19 cellular contexts compared by ENCODE assay signal in the genomic region with DNA sequence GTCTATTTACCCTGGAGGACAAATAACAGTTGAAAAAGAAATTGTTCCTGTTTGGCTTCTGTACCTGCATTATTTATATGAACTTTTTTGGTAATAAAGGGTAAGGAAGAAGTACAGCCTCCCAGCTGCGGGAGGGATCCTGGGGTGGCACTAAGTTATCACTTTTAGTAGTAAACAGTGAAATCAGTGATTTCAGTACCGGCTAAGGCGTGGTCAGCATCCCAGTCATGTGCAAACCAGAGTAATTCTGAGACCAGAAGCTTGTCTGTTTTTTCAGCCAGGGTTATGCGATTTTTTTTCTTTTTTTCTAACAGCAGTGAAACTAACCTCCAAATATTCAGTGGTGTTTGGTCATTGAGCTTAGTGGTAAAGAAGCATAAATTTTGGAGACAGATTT. TPM values are rescaled to one million over a fixed set of nuclear protein-coding genes. Genes with fewer than 3 reads are reported as not detected.
DNase-seq lines count a peak whose midpoint lies in the region; ATAC-seq and TF ChIP-seq lines count a peak whose summit lies in the region.
"Had no signal": no experiment of that assay in that cellular context is flagged by ENCODE, and none has a peak within 500 bp of the region (broad histone marks: within the 10 kb centered on the region; RNA-seq: fewer than 3 reads in every experiment).

No MANE protein-coding gene starts in this region.

- peaks cover 17% of the 10 kb centered on the region for H3K4me1 ChIP-seq in left ventricle myocardium inferior
- H3K4me1 ChIP-seq in heart right ventricle = peaks cover 0 to 15% (median 0%) of the 10 kb centered on the region in 9 donors
- H3K4me1 ChIP-seq in hepatocyte (ENCODE audit: insufficient read depth) = peaks cover 6% of the 10 kb centered on the region
- H3K4me1 ChIP-seq: uterus had no signal

- WGBS in heart right ventricle, 2 donors = 41 to 47% methylated on average over 4 of the region's 4 CpGs
- 53% methylated on average over 4 of the region's 4 CpGs for WGBS in hepatocyte (ENCODE audit: low lambda C conversion rate, missing lambda C conversion rate)

- DNase-seq in left ventricle myocardium inferior = no peak
- DNase-seq in heart right ventricle = no peak
- DNase-seq in hepatocyte (ENCODE audit: low spot score) = no peak
- peak; percentile 2 for DNase-seq in stromal cell of bone marrow (ENCODE audit: low read depth)
- no peak for DNase-seq in NK-92 treated with Interleukin-12 subunit alpha and Interleukin-12 subunit beta, amount 100 ng/mL, for 24 hours (lab: John Stamatoyannopoulos, UW)
- DNase-seq in amniotic stem cell (lab: John Stamatoyannopoulos, UW) = no peak
- no peak for DNase-seq in nucleus accumbens (lab: John Stamatoyannopoulos, UW)
- DNase-seq: ACHN; activated CD4-positive, alpha-beta T cell treated with anti-CD3 and anti-CD28 coated beads, Interleukin-2, amount 50 U/mL, for 4 hours; activated gamma-delta T cell treated with Interleukin-2 at 50 U/mL for 16 hours; adrenal gland; NCI-H187; NCI-H774; OCI-M1; SIG-M5; uterus had no signal

- no peaks in the 10 kb centered on the region for H4K20me1 ChIP-seq in hepatocyte (ENCODE audit: insufficient read depth, poor library complexity, severe bottlenecking)
- H4K20me1 ChIP-seq: BLaER1 treated with 17β-estradiol and CSF1 and Interleukin-3, amounts not matched to agents 10 nM and 100 nM had no signal

- H3K4me3 ChIP-seq in left ventricle myocardium inferior (peak overlapping the region; percentile 62), heart right ventricle (no peak overlapping the region), hepatocyte (no peak overlapping the region)
- H3K4me3 ChIP-seq: adrenal gland; BLaER1 treated with 17β-estradiol and CSF1 and Interleukin-3, amounts not matched to agents 10 nM and 100 nM; uterus had no signal

- H2AFZ ChIP-seq in hepatocyte = no peak overlapping the region

- no peak overlapping the region for H3K27ac ChIP-seq in left ventricle myocardium inferior (replicated peaks)
- no peak overlapping the region for H3K27ac ChIP-seq in heart right ventricle
- H3K27ac ChIP-seq in hepatocyte = peak overlapping the region; percentile 46
- H3K27ac ChIP-seq: adrenal gland; BLaER1 treated with 17β-estradiol and CSF1 and Interleukin-3, amounts not matched to agents 10 nM and 100 nM; uterus had no signal

- intact Hi-C loops in left ventricle myocardium inferior (cut with micrococcal nuclease) = no loop called here
- intact Hi-C loops in heart right ventricle (cut with DNase I) = no loop called here

- TF ChIP-seq CTCF in left ventricle myocardium inferior (IDR thresholded peaks at IDR 0.05; ENCODE audit: borderline replicate concordance) = no peak
- no peak for TF ChIP-seq CTCF in heart right ventricle (IDR thresholded peaks at IDR 0.05)
- no peak for TF ChIP-seq CTCF in hepatocyte (IDR thresholded peaks at IDR 0.05; ENCODE audit: poor library complexity)

- ATAC-seq in heart right ventricle (no peak), HG03442 (IDR thresholded peaks at IDR 0.05; ENCODE audit: unreplicated experiment) (peak; percentile 39)

- H3K9me3 ChIP-seq in left ventricle myocardium inferior (replicated peaks) (no peaks in the 10 kb centered on the region), heart right ventricle (no peaks in the 10 kb centered on the region), hepatocyte (ENCODE audit: low read depth) (no peaks in the 10 kb centered on the region)
- H3K9me3 ChIP-seq: adrenal gland; BLaER1 treated with 17β-estradiol and CSF1 and Interleukin-3, amounts not matched to agents 10 nM and 100 nM; uterus had no signal

- H3K9me2 ChIP-seq in hepatocyte (replicated peaks; ENCODE audit: insufficient read depth) = no peaks in the 10 kb centered on the region

- H3K79me2 ChIP-seq in hepatocyte = no peaks in the 10 kb centered on the region

- no peaks in the 10 kb centered on the region for H3K36me3 ChIP-seq in left ventricle myocardium inferior
- no peaks in the 10 kb centered on the region for H3K36me3 ChIP-seq in heart right ventricle
- no peaks in the 10 kb centered on the region for H3K36me3 ChIP-seq in hepatocyte (replicated peaks; ENCODE audit: insufficient read depth, low read depth)
- H3K36me3 ChIP-seq: adrenal gland; BLaER1 treated with 17β-estradiol and CSF1 and Interleukin-3, amounts not matched to agents 10 nM and 100 nM; uterus had no signal

- H3K27me3 ChIP-seq in left ventricle myocardium inferior (ENCODE audit: low read depth) = no peaks in the 10 kb centered on the region
- no peaks in the 10 kb centered on the region for H3K27me3 ChIP-seq in heart right ventricle
- H3K27me3 ChIP-seq in hepatocyte = no peaks in the 10 kb centered on the region
- H3K27me3 ChIP-seq: adrenal gland; BLaER1 treated with 17β-estradiol and CSF1 and Interleukin-3, amounts not matched to agents 10 nM and 100 nM; uterus had no signal

- peak overlapping the region; percentile 60 for H3K4me2 ChIP-seq in hepatocyte
- H3K4me2 ChIP-seq: BLaER1 treated with 17β-estradiol and CSF1 and Interleukin-3, amounts not matched to agents 10 nM and 100 nM had no signal

RNA-seq across cellular contexts. Expression of gene EGF, which starts 3.3 kb away (rescaled TPM):
- 13.0 TPM for total RNA-seq in left ventricle myocardium inferior
- 10 to 100 TPM in 8 of 10 donors, 1 to 10 TPM in 2; 8.4 to 16.4 (median 12.2) TPM for total RNA-seq in heart right ventricle
- 1 to 10 TPM in 1 of 2 donors, under 1 TPM in 1; 0.54 to 5.4 TPM for polyA plus RNA-seq in heart right ventricle
- total RNA-seq in hepatocyte = 13.0 and 18.0 TPM in 2 replicates
- 3.2 and 5.0 TPM in 2 replicates for polyA plus RNA-seq in hepatocyte
- total RNA-seq: mesenteric fat pad had no signal
